Comparison of ENCODE assay signal across 24 cellular contexts in genomic region chr3:62167566-62168262, GRCh38.
DNase-seq lines count a peak whose midpoint lies in the region; ATAC-seq and TF ChIP-seq lines count a peak whose summit lies in the region.
"Had no signal": no experiment of that assay in that cellular context is flagged by ENCODE, and none has a peak within 500 bp of the region (broad histone marks: within the 10 kb centered on the region; RNA-seq: fewer than 3 reads in every experiment).

No MANE protein-coding gene starts in this region.

- H3K4me1 ChIP-seq in tibial artery (peaks cover 0 to 87% (median 47%) of the 10 kb centered on the region in 4 donors), esophagus muscularis mucosa (peaks cover 3 to 13% (median 7%) of the 10 kb centered on the region in 4 donors)
- H3K4me1 ChIP-seq: colonic mucosa, left lung, vagina had no signal

- H3K9me3 ChIP-seq in tibial artery: no peaks in the 10 kb centered on the region
- no peaks in the 10 kb centered on the region for H3K9me3 ChIP-seq in esophagus muscularis mucosa
- H3K9me3 ChIP-seq: ascending aorta, colonic mucosa, neutrophil, vagina had no signal

- no peak for TF ChIP-seq POLR2A in esophagus muscularis mucosa (IDR thresholded peaks at IDR 0.05; ENCODE audit: low read depth)

- H3K36me3 ChIP-seq in tibial artery (peaks cover 0 to 5% (median 0%) of the 10 kb centered on the region in 3 donors), esophagus muscularis mucosa (peaks cover 0 to 5% (median 2%) of the 10 kb centered on the region in 4 donors)
- H3K36me3 ChIP-seq: colonic mucosa, left lung, neutrophil, vagina had no signal

- intact Hi-C loops in Right ventricle myocardium superior (cut with DNase I): no loop called here
- intact Hi-C loops in cardiac septum (cut with DNase I): no loop called here
- intact Hi-C loops in tibial artery (cut with DNase I; ENCODE audit: low total_unique reads): no loop called here
- intact Hi-C loops in esophagus muscularis mucosa (cut with DNase I): no loop called here

- ATAC-seq in Right ventricle myocardium superior (ENCODE audit: poor library complexity) (peak; percentile 67), SK-N-SH treated with all-trans-retinoic acid at 6 μM for 48 hours (peak; percentile 85)
- ATAC-seq: GM23338, left lung, Panc1 had no signal

- no peak for DNase-seq in Right ventricle myocardium superior
- no peak for DNase-seq in cardiac septum (ENCODE audit: low spot score)
- peak; percentile 61 for DNase-seq in fibroblast of peridontal ligament (ENCODE audit: extremely low read depth)
- peak in 1 of 2 donors; percentile 35 for DNase-seq in tibial artery
- DNase-seq in DMS114 treated with DMSO at 0.1 percent for 48 hours (lab: John Stamatoyannopoulos, UW; ENCODE audit: unreplicated experiment): no peak
- DNase-seq in esophagus muscularis mucosa (ENCODE audit: extremely low spot score): no peak
- DNase-seq in NCI-H774 (lab: John Stamatoyannopoulos, UW): no peak
- DNase-seq: activated B cell treated with CpG ODN at 0.5 μM for 24 hours; activated CD4-positive, alpha-beta memory T cell treated with anti-CD3 and anti-CD28 coated beads, Interleukin-2, amount 10 ng/mL, durations not matched to agents 7 days and 5 days; activated T-cell treated with anti-CD3 and anti-CD28 coated beads, Interleukin-2, amount 50 U/mL, for 48 hours; CD4-positive, alpha-beta memory T cell; colonic mucosa; DND-41; glutamatergic neuron; Kasumi-1; left lung; NCI-H1105 treated with DMSO at 0.1 percent for 48 hours; NCI-H82 had no signal

- WGBS in esophagus muscularis mucosa: 93% methylated on average over 12 of the region's 12 CpGs

- H3K4me3 ChIP-seq in tibial artery: no peak overlapping the region
- no peak overlapping the region for H3K4me3 ChIP-seq in esophagus muscularis mucosa
- H3K4me3 ChIP-seq: ascending aorta, colonic mucosa, GM23338, left lung, vagina had no signal

- H3K27ac ChIP-seq in tibial artery: peak overlapping the region; percentile 55 to 65
- H3K27ac ChIP-seq in esophagus muscularis mucosa (replicated peaks in 1 of 4): no peak overlapping the region
- H3K27ac ChIP-seq: ascending aorta, colonic mucosa, left lung, neutrophil, vagina had no signal

- TF ChIP-seq EP300 in esophagus muscularis mucosa (IDR thresholded peaks at IDR 0.05): no peak

- no peak for TF ChIP-seq CTCF in tibial artery (IDR thresholded peaks at IDR 0.05)
- TF ChIP-seq CTCF in esophagus muscularis mucosa (IDR thresholded peaks at IDR 0.05): no peak

- no peaks in the 10 kb centered on the region for H3K27me3 ChIP-seq in tibial artery
- no peaks in the 10 kb centered on the region for H3K27me3 ChIP-seq in esophagus muscularis mucosa
- H3K27me3 ChIP-seq: ascending aorta, colonic mucosa, left lung, neutrophil, vagina had no signal

TF ChIP-seq in SK-N-SH treated with all-trans-retinoic acid at 6 μM for 48 hours, 23 proteins besides CTCF, POLR2A, EP300 and RAD21:
- TF ChIP-seq ZNF565 (CRISPR knock-in tag; conservative IDR thresholded peaks at IDR 0.05; ENCODE audit: low read depth) (no peak), ISL1 (CRISPR knock-in tag; IDR thresholded peaks at IDR 0.05) (no peak), OSR1 (CRISPR knock-in tag; IDR thresholded peaks at IDR 0.05) (no peak), ESRRG (CRISPR knock-in tag; IDR thresholded peaks at IDR 0.05) (no peak), PPARA (CRISPR knock-in tag; IDR thresholded peaks at IDR 0.05; ENCODE audit: borderline replicate concordance) (no peak), SNAI2 (CRISPR knock-in tag; IDR thresholded peaks at IDR 0.05) (no peak), GLIS3 (CRISPR knock-in tag; IDR thresholded peaks at IDR 0.05) (no peak), ZNF8 (CRISPR knock-in tag; IDR thresholded peaks at IDR 0.05) (no peak), CSDC2 (CRISPR knock-in tag; IDR thresholded peaks at IDR 0.05) (no peak), CSRNP3 (CRISPR knock-in tag; IDR thresholded peaks at IDR 0.05) (no peak), ZFP3 (CRISPR knock-in tag; IDR thresholded peaks at IDR 0.05) (no peak), ZC3H10 (CRISPR knock-in tag; IDR thresholded peaks at IDR 0.05) (no peak), PATZ1 (CRISPR knock-in tag; IDR thresholded peaks at IDR 0.05; ENCODE audit: borderline replicate concordance) (no peak), ZFP30 (CRISPR knock-in tag; IDR thresholded peaks at IDR 0.05) (no peak), CREB5 (CRISPR knock-in tag; IDR thresholded peaks at IDR 0.05; ENCODE audit: low read depth) (no peak), TCF4 (CRISPR knock-in tag; IDR thresholded peaks at IDR 0.05; ENCODE audit: borderline replicate concordance) (no peak), ZNF70 (CRISPR knock-in tag; IDR thresholded peaks at IDR 0.05) (no peak)

Comparison
In these comparisons a context has a peak if more than half of its experiments do, and no peak if none do; other contexts are left out.
1. H3K27ac ChIP-seq: peak in tibial artery (2 of 2); none in esophagus muscularis mucosa (0 of 4).